1 cellular context compared by ENCODE assay signal in the genomic region with DNA sequence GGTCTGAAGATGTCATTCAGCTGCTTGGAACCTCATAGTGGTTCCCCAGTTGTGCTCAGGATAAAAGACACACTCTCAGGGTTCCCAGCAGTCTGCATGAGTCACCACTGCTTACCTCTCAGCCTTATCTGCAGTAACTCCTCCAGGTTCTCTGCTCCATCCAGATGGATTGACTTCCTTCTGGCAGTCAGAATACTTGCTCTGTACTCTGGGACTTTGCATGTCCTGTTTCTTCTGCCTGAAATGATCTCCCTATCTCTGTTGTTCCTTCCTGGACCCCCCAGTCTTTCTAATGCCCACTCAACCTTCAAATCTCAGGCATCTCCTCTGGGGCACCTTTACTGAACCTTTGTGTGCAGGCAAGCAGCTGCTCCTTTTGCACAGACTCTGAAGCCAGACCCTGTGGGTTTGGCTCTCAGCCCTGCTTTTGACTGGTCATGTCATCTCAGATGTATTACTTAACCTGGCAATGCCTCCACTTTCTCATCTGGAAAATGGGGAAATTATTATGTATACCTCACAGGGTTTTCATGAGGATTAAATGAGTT.
A peak's percentile ranks its signal among the peaks of the same experiment; 100 is the strongest.
TF ChIP-seq lines count a peak whose summit lies in the region.

No MANE protein-coding gene starts in this region.

TF ChIP-seq in K562, 482 proteins besides CTCF, POLR2A, EP300 and RAD21 (continued from another document and continues in another):
- no peak for TF ChIP-seq ZBTB9 (CRISPR knock-in tag; IDR thresholded peaks at IDR 0.05)
- TF ChIP-seq TBL1XR1 (IDR thresholded peaks at IDR 0.05; ENCODE audit: low read length in 2 of 2): peak in 1 of 2 experiments; percentile 42; a peak in 2 of 4 replicates
- TF ChIP-seq ZNF592 (IDR thresholded peaks at IDR 0.05): 0 out of 2 replicates have a peak, but pooled peaks have one; percentile 24
- TF ChIP-seq HBP1 (CRISPR knock-in tag; IDR thresholded peaks at IDR 0.05): 0 out of 2 replicates have a peak, but pooled peaks have one; percentile 5
- peak; percentile 39; the same call in 1 of the 2 replicates for TF ChIP-seq CXXC5 (CRISPR knock-in tag; IDR thresholded peaks at IDR 0.05)
- peak; percentile 72; the same call in 1 of the 2 replicates for TF ChIP-seq ETV5 (CRISPR knock-in tag; IDR thresholded peaks at IDR 0.05; ENCODE audit: low read depth)
- TF ChIP-seq ZNF318 (IDR thresholded peaks at IDR 0.05; ENCODE audit: borderline replicate concordance in 1 of 2, low read depth in 1 of 2): peak in 1 of 2 experiments; percentile 78; a peak in 2 of 4 replicates
- peak in 1 of 2 experiments; percentile 92; a peak in 2 of 4 replicates for TF ChIP-seq HDAC1 (IDR thresholded peaks at IDR 0.05)
- peak; percentile 39; the same call in 1 of the 2 replicates for TF ChIP-seq MAX (CRISPR knock-in tag; IDR thresholded peaks at IDR 0.05)
- peak; percentile 100 for TF ChIP-seq JUND (IDR thresholded peaks at IDR 0.05; ENCODE audit: borderline replicate concordance, low read depth, low read length)
- peak; percentile 99 for TF ChIP-seq JUND (tag; IDR thresholded peaks at IDR 0.05; ENCODE audit: borderline replicate concordance, low read depth, low read length)
- no peak for TF ChIP-seq ZNF146 (CRISPR knock-in tag; IDR thresholded peaks at IDR 0.05; ENCODE audit: unreplicated experiment)
- TF ChIP-seq, protein P1, sequence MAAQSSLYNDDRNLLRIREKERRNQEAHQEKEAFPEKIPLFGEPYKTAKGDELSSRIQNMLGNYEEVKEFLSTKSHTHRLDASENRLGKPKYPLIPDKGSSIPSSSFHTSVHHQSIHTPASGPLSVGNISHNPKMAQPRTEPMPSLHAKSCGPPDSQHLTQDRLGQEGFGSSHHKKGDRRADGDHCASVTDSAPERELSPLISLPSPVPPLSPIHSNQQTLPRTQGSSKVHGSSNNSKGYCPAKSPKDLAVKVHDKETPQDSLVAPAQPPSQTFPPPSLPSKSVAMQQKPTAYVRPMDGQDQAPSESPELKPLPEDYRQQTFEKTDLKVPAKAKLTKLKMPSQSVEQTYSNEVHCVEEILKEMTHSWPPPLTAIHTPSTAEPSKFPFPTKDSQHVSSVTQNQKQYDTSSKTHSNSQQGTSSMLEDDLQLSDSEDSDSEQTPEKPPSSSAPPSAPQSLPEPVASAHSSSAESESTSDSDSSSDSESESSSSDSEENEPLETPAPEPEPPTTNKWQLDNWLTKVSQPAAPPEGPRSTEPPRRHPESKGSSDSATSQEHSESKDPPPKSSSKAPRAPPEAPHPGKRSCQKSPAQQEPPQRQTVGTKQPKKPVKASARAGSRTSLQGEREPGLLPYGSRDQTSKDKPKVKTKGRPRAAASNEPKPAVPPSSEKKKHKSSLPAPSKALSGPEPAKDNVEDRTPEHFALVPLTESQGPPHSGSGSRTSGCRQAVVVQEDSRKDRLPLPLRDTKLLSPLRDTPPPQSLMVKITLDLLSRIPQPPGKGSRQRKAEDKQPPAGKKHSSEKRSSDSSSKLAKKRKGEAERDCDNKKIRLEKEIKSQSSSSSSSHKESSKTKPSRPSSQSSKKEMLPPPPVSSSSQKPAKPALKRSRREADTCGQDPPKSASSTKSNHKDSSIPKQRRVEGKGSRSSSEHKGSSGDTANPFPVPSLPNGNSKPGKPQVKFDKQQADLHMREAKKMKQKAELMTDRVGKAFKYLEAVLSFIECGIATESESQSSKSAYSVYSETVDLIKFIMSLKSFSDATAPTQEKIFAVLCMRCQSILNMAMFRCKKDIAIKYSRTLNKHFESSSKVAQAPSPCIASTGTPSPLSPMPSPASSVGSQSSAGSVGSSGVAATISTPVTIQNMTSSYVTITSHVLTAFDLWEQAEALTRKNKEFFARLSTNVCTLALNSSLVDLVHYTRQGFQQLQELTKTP (IDR thresholded peaks at IDR 0.05; ENCODE audit: low read depth in 1 of 2, partially characterized antibody in 2 of 2): peak in 1 of 2 experiments; percentile 72
- TF ChIP-seq RUNX1 (IDR thresholded peaks at IDR 0.05; ENCODE audit: low read depth): no peak
- peak; percentile 44 for TF ChIP-seq ETV1 (tag; conservative IDR thresholded peaks at IDR 0.05; ENCODE audit: low read depth)
- peak; percentile 45; the same call in 1 of the 2 replicates for TF ChIP-seq HES1 (IDR thresholded peaks at IDR 0.05; ENCODE audit: low read depth)
- TF ChIP-seq GABPB1 (CRISPR knock-in tag; IDR thresholded peaks at IDR 0.05): no peak
- TF ChIP-seq FOXJ2 (tag; IDR thresholded peaks at IDR 0.05): peak; percentile 54; the same call in 1 of the 2 replicates
- peak; percentile 53 for TF ChIP-seq DACH1 (IDR thresholded peaks at IDR 0.05; ENCODE audit: partially characterized antibody)
- TF ChIP-seq, protein P2, sequence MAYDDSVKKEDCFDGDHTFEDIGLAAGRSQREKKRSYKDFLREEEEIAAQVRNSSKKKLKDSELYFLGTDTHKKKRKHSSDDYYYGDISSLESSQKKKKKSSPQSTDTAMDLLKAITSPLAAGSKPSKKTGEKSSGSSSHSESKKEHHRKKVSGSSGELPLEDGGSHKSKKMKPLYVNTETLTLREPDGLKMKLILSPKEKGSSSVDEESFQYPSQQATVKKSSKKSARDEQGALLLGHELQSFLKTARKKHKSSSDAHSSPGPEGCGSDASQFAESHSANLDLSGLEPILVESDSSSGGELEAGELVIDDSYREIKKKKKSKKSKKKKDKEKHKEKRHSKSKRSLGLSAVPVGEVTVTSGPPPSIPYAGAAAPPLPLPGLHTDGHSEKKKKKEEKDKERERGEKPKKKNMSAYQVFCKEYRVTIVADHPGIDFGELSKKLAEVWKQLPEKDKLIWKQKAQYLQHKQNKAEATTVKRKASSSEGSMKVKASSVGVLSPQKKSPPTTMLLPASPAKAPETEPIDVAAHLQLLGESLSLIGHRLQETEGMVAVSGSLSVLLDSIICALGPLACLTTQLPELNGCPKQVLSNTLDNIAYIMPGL (CRISPR knock-in tag; IDR thresholded peaks at IDR 0.05): no peak
- no peak for TF ChIP-seq ATF1 (CRISPR knock-in tag; IDR thresholded peaks at IDR 0.05)
- peak; percentile 62 for TF ChIP-seq ATF1 (tag; IDR thresholded peaks at IDR 0.05)
- TF ChIP-seq PHB (CRISPR knock-in tag; IDR thresholded peaks at IDR 0.05): no peak
- TF ChIP-seq SMARCE1 (IDR thresholded peaks at IDR 0.05): peak; percentile 100
- no peak for TF ChIP-seq GABPA (tag; conservative IDR thresholded peaks at IDR 0.05; ENCODE audit: low read depth)
- TF ChIP-seq ZNF445 (CRISPR knock-in tag; IDR thresholded peaks at IDR 0.05; ENCODE audit: low read depth): no peak
- peak; percentile 69; the same call in 1 of the 2 replicates for TF ChIP-seq ZNF263 (CRISPR knock-in tag; IDR thresholded peaks at IDR 0.05; ENCODE audit: borderline replicate concordance)
- TF ChIP-seq BCOR (IDR thresholded peaks at IDR 0.05): peak; percentile 90
- TF ChIP-seq NFYB (IDR thresholded peaks at IDR 0.05; ENCODE audit: extremely low read depth, insufficient read length): no peak
- no peak for TF ChIP-seq OTX1 (CRISPR knock-in tag; IDR thresholded peaks at IDR 0.05)
- no peak for TF ChIP-seq PRMT5 (CRISPR knock-in tag; IDR thresholded peaks at IDR 0.05)
- no peak for TF ChIP-seq RBM17 (IDR thresholded peaks at IDR 0.05; ENCODE audit: borderline replicate concordance, low read depth, low read length)
